In the genomic region with DNA sequence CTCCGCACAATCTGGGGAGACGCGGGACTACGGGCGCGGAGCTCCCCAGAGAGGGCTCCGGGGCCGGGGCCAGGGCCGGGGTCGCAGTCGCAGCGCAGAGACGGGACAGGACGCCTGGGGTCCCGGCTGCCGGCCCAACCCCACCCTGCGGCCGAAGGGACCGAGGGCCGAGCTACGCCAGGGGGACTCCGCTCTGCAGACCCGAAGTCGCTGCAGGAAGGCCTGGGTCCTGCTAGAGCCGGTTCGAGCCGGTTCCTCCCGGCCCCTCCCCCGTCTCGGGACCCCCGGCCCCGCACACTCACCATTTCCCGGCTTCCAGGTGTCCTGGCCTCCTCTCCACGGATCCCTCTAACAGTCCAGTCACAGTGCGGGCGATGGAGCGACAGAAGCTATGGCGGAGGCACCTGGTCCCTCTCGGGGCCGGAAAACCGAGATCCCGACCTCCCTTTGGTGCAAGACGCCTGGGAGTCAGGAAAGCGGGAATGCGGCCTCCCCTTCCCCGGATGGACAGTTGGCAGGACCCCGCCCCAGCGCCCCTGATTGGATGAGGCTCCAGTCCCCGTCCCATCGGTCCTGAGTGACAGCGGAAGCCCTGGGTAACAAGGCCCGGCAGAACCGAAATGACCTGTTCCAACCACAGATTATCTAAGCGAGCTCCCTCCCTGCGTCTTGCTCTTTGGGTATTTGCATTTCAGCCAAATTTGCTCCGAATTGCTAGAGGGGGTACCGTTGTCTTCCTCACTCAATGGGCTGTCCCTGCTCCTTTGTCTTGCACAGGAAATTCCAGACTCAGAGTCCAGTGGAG, we compare ENCODE assay signal across 8 cellular contexts. TPM values are rescaled to one million over a fixed set of nuclear protein-coding genes. Genes with fewer than 3 reads are reported as not detected.
DNase-seq lines count a peak whose midpoint lies in the region; ATAC-seq, FAIRE-seq and TF ChIP-seq lines count a peak whose summit lies in the region.

A gene (minus strand): TSS at position 481 of the 805 bp plus-strand sequence. CDS start 176 bp downstream, at position 305.

- H3K9me2 ChIP-seq in OCI-LY7 (ENCODE audit: insufficient read depth, low read length): no peaks in the 10 kb centered on the region

- H4K20me1 ChIP-seq in OCI-LY7 (ENCODE audit: insufficient read depth, low read length): no peaks in the 10 kb centered on the region

- FAIRE-seq in pancreas (lab: Jason Lieb, UNC): no peak

- peak within 1 kb of the TSS; percentile 96 for H2AFZ ChIP-seq in OCI-LY7 (ENCODE audit: low read length)

- peak; percentile 95 for DNase-seq in Ammon's horn (ENCODE audit: low spot score)
- DNase-seq in HPDE6-E6E7 (ENCODE audit: extremely low spot score): peak; percentile 81
- DNase-seq in OCI-LY7 (ENCODE audit: low spot score): peak; percentile 79
- peak; percentile 6 to 95 (median 84) for DNase-seq in anterior cingulate cortex (lab: John Stamatoyannopoulos, UW)
- DNase-seq in left ventricle myocardium superior: peak; percentile 93
- DNase-seq in pancreas: peak; percentile 80 to 95 (median 87)
- DNase-seq in RPMI8226: no peak

- H3K4me3 ChIP-seq in OCI-LY7 (ENCODE audit: low read depth, low read length, poor library complexity, severe bottlenecking) (peak within 1 kb of the TSS; percentile 92), pancreas (peak within 1 kb of the TSS; percentile 45 to 95 (median 76))

- no peaks in the 10 kb centered on the region for H3K27me3 ChIP-seq in pancreas

- no TSS peak for BruUV-seq in OCI-LY7 (replicated peaks; lab: Mats Ljungman, UMichigan)

- H3K79me2 ChIP-seq in OCI-LY7 (ENCODE audit: insufficient read depth, low read depth, low read length): peaks cover 7% of the 10 kb centered on the region; the same call in 1 of the 2 replicates

- H3K27ac ChIP-seq in OCI-LY7 (ENCODE audit: low read depth, low read length, poor library complexity, severe bottlenecking) (peak within 1 kb of the TSS; percentile 31), pancreas (peak within 1 kb of the TSS; percentile 12 to 55 (median 26))

- peaks cover 15% of the 10 kb centered on the region for H3K4me1 ChIP-seq in OCI-LY7 (ENCODE audit: insufficient read depth, low read length, poor library complexity, severe bottlenecking)
- peaks cover 0 to 5% (median 3%) of the 10 kb centered on the region in 3 donors for H3K4me1 ChIP-seq in pancreas

- intact Hi-C loops in OCI-LY7 (cut with micrococcal nuclease; ENCODE audit: unreplicated experiment) (loop anchor here (5.0 kb wide), 1 partner anchor 169 kb away; no protein-coding TSS in a partner anchor), left ventricle myocardium superior (cut with micrococcal nuclease) (no loop called here), pancreas (cut with DNase I) (no loop called here)

- POLR2A ChIA-PET in OCI-LY7 (lab: Charles Lee): interaction anchor here (0.5 kb wide), 1 partner anchor 18 kb away, joined by 3 read pairs; no protein-coding TSS in a partner anchor

- H3K36me3 ChIP-seq in OCI-LY7 (ENCODE audit: insufficient read depth, low read length) (no peaks in the 10 kb centered on the region), pancreas (no peaks in the 10 kb centered on the region)

- TF ChIP-seq CTCF in OCI-LY7 (conservative IDR thresholded peaks at IDR 0.05; ENCODE audit: low read length) (no peak), pancreas (IDR thresholded peaks at IDR 0.05) (no peak)

- H3K9me3 ChIP-seq in OCI-LY7 (ENCODE audit: low read length): no peaks in the 10 kb centered on the region
- no peaks in the 10 kb centered on the region for H3K9me3 ChIP-seq in pancreas

- CTCF ChIA-PET in OCI-LY7 (lab: Charles Lee; ENCODE audit: unreplicated experiment): interaction anchor here (0.6 to 0.7 kb wide), 2 partner anchors 16 to 170 kb away, joined by 4 to 5 read pairs; a partner anchor contains a TSS

- 1% methylated on average over 57 of the region's 57 CpGs for WGBS in pancreas, 2 donors

- ATAC-seq in GM18868 (IDR thresholded peaks at IDR 0.05; ENCODE audit: unreplicated experiment) (peak; percentile 46), left ventricle myocardium superior (peak; percentile 99), pancreas (peak; percentile 96 to 99 (median 99))

- H3K4me2 ChIP-seq in OCI-LY7 (ENCODE audit: low read length): peak within 1 kb of the TSS; percentile 74

RNA-seq across cellular contexts. Expression of the gene that starts here (rescaled TPM):
- 7.3 and 7.8 TPM in 2 replicates for total RNA-seq in OCI-LY7 (2014; rRNA removed; shearing (Covaris generic))
- total RNA-seq in OCI-LY7 (2022) (9.2 and 10.0 TPM in 2 replicates), left ventricle myocardium superior (2.9 TPM), pancreas (1 to 10 TPM; 1.9 to 4.3 (median 2.7) TPM)
- 1 to 10 TPM; 1.3 to 1.4 TPM for polyA plus RNA-seq in pancreas

Comparison
In these comparisons a context has a peak if more than half of its experiments do, and no peak if none do; other contexts are left out.
1. ATAC-seq: peak in every context shown above with its lines; median percentile 99 in left ventricle myocardium superior; 99 in pancreas; 46 in GM18868.